ENCODE assay signal across 18 cellular contexts in genomic region chr1:8115769-8116167, GRCh38.
DNase-seq lines count a peak whose midpoint lies in the region; ATAC-seq and TF ChIP-seq lines count a peak whose summit lies in the region.
"Had no signal": no experiment of that assay in that cellular context is flagged by ENCODE, and none has a peak within 500 bp of the region (broad histone marks: within the 10 kb centered on the region; RNA-seq: fewer than 3 reads in every experiment).

No MANE protein-coding gene starts in this region.

- intact Hi-C loops in heart right ventricle (cut with DNase I) (loop anchor here in 1 of 10 donors (5.0 kb wide), 1 partner anchor 83 kb away; no protein-coding TSS in a partner anchor), left ventricle myocardium superior (cut with micrococcal nuclease) (no loop called here), ovary (cut with DNase I) (loop anchor here in 1 of 4 donors (10.0 kb wide), 1 partner anchor 81 kb away; no protein-coding TSS in a partner anchor), uterus (cut with DNase I; ENCODE audit: low total_unique reads) (no loop called here)

- no peaks in the 10 kb centered on the region for H3K36me3 ChIP-seq in heart right ventricle
- H3K36me3 ChIP-seq in ovary, result no peaks in the 10 kb centered on the region
- H3K36me3 ChIP-seq in uterus, result no peaks in the 10 kb centered on the region

- TF ChIP-seq EP300 in ovary (IDR thresholded peaks at IDR 0.05), result no peak

- 81 to 88% methylated on average over 9 of the region's 9 CpGs for WGBS in heart right ventricle, 2 donors
- WGBS in ovary, 3 donors, result 92 to 94% (median 92%) methylated on average over 9 of the region's 9 CpGs

- TF ChIP-seq CTCF in heart right ventricle (IDR thresholded peaks at IDR 0.05), result no peak
- TF ChIP-seq CTCF in ovary (IDR thresholded peaks at IDR 0.05), result no peak
- TF ChIP-seq CTCF in uterus (IDR thresholded peaks at IDR 0.05), result no peak

- no peak overlapping the region for H3K4me3 ChIP-seq in heart right ventricle
- H3K4me3 ChIP-seq in ovary, result no peak overlapping the region
- H3K4me3 ChIP-seq in uterus, result no peak overlapping the region
- H3K4me3 ChIP-seq: lung had no signal

- H3K9me3 ChIP-seq in heart right ventricle (no peaks in the 10 kb centered on the region), ovary (no peaks in the 10 kb centered on the region), uterus (no peaks in the 10 kb centered on the region)

- ATAC-seq in heart right ventricle, result no peak
- ATAC-seq in left ventricle myocardium superior, result no peak
- ATAC-seq in HG02885 (IDR thresholded peaks at IDR 0.05; ENCODE audit: poor library complexity, unreplicated experiment), result no peak
- ATAC-seq: activated T-helper 17 cell treated with anti-CD3 and anti-CD28 coated beads, Interleukin-2, amount 50 U/mL, for 72 hours; effector memory CD8-positive, alpha-beta T cell; T-cell had no signal

- no peaks in the 10 kb centered on the region for H3K27me3 ChIP-seq in heart right ventricle
- H3K27me3 ChIP-seq in ovary, result no peaks in the 10 kb centered on the region
- no peaks in the 10 kb centered on the region for H3K27me3 ChIP-seq in uterus

- H3K27ac ChIP-seq in heart right ventricle (peak overlapping the region in 8 of 10 donors; percentile 57 to 85 (median 74)), ovary (peak overlapping the region; percentile 72 to 81), uterus (peak overlapping the region; percentile 94 to 95)
- H3K27ac ChIP-seq: C4-2B had no signal

- H3K4me1 ChIP-seq in heart right ventricle, result peaks cover 0 to 55% (median 36%) of the 10 kb centered on the region in 9 donors
- H3K4me1 ChIP-seq in ovary (ENCODE audit: insufficient read depth), result peaks cover 26% of the 10 kb centered on the region
- peaks cover 8 to 30% of the 10 kb centered on the region in 2 donors for H3K4me1 ChIP-seq in uterus

- TF ChIP-seq POLR2A in ovary (IDR thresholded peaks at IDR 0.05) (no peak), uterus (IDR thresholded peaks at IDR 0.05) (no peak)

- no peak for DNase-seq in heart right ventricle
- no peak for DNase-seq in left ventricle myocardium superior
- DNase-seq in islet precursor cell, result peak; percentile 94
- DNase-seq in ovary, result peak in 1 of 5 donors; percentile 36
- no peak for DNase-seq in uterus
- DNase-seq in activated CD4-positive, alpha-beta T cell treated with anti-CD3 and anti-CD28 coated beads for 1 hour, result no peak
- no peak for DNase-seq in RPMI8226
- DNase-seq: activated CD8-positive, alpha-beta memory T cell treated with anti-CD3 and anti-CD28 coated beads for 24 hours; central memory CD4-positive, alpha-beta T cell; effector memory CD8-positive, alpha-beta T cell; KG1; NCI-H1105; stimulated activated CD4-positive, alpha-beta T cell treated with anti-CD3 and anti-CD28 coated beads, Interleukin-2, amount 100 ng/mL, for 24 hours; T-cell had no signal
